In the genomic region with DNA sequence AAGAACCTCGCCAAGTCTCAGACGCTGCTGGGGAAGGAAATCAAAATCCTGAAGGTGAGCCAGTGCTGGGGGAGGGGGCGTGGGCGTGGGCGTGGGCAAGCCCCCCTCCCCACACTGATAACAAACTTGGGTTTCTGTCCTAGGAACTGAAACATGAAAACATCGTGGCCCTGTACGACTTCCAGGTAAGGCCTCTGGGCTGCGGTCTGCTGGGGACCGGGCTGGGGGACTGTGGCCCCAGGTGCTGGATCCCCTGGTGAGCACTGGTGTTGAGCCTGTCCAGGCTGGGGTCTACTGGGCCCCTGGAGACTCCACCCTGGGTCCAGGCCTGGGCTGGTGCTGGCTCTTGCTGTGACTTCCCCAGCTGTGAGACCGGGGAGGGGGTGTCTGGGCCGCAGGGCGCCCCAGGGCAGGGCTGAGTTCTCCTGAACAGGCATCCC, we compare ENCODE assay signal across 8 cellular contexts. TPM values are rescaled to one million over a fixed set of nuclear protein-coding genes. Genes with fewer than 3 reads are reported as not detected.
A peak's percentile ranks its signal among the peaks of the same experiment; 100 is the strongest.
DNase-seq lines count a peak whose midpoint lies in the region; ATAC-seq, FAIRE-seq and TF ChIP-seq lines count a peak whose summit lies in the region.

No MANE protein-coding gene starts in this region.

- H3K9me3 ChIP-seq in astrocyte (ENCODE audit: insufficient read depth, low read depth, low read length) (no peaks in the 10 kb centered on the region), lower lobe of right lung (no peaks in the 10 kb centered on the region), upper lobe of left lung (no peaks in the 10 kb centered on the region)

- H3K36me3 ChIP-seq in astrocyte (ENCODE audit: insufficient read depth, low read length), result no peaks in the 10 kb centered on the region
- peaks cover 29% of the 10 kb centered on the region for H3K36me3 ChIP-seq in lower lobe of right lung
- H3K36me3 ChIP-seq in upper lobe of left lung, result peaks cover 0 to 8% (median 0%) of the 10 kb centered on the region in 4 donors

- H3K4me2 ChIP-seq in astrocyte (ENCODE audit: low read length), result peak overlapping the region; percentile 100

- peak overlapping the region; percentile 87 for H3K4me3 Mint-ChIP-seq in astrocyte (ENCODE audit: unreplicated experiment)

- H3K27ac ChIP-seq in astrocyte (ENCODE audit: low read depth, low read length), result peak overlapping the region; percentile 91
- peak overlapping the region; percentile 95 for H3K27ac ChIP-seq in lower lobe of right lung
- peak overlapping the region; percentile 89 to 99 (median 96) for H3K27ac ChIP-seq in upper lobe of left lung

- TF ChIP-seq EP300 in upper lobe of left lung (IDR thresholded peaks at IDR 0.05), result no peak

- H3K4me3 ChIP-seq in astrocyte (ENCODE audit: insufficient read depth, low read depth, low read length) (peak overlapping the region; percentile 70), lower lobe of right lung (peak overlapping the region; percentile 75), upper lobe of left lung (peak overlapping the region; percentile 51 to 84 (median 69))

- H4K20me1 ChIP-seq in astrocyte (ENCODE audit: insufficient read depth, low read length), result peaks cover 40% of the 10 kb centered on the region

- H3K9ac ChIP-seq in astrocyte (ENCODE audit: low read length), result peak overlapping the region; percentile 90

- H3K27ac Mint-ChIP-seq in astrocyte (ENCODE audit: unreplicated experiment), result peak overlapping the region; percentile 81

- H3K4me1 ChIP-seq in astrocyte (ENCODE audit: insufficient read depth, low read length), result peaks cover 17% of the 10 kb centered on the region
- peaks cover 21% of the 10 kb centered on the region for H3K4me1 ChIP-seq in lower lobe of right lung
- H3K4me1 ChIP-seq in upper lobe of left lung, result peaks cover 22 to 39% (median 25%) of the 10 kb centered on the region in 4 donors

- peaks cover 38% of the 10 kb centered on the region for H3K79me2 ChIP-seq in astrocyte (ENCODE audit: insufficient read depth, low read length)

- no peak for TF ChIP-seq POLR2A in upper lobe of left lung (IDR thresholded peaks at IDR 0.05)

- WGBS in upper lobe of left lung, 2 donors, result 0% methylated on average over 6 to 9 of the region's 12 CpGs

- DNase-seq in astrocyte (ENCODE audit: low read depth), result no peak
- DNase-seq in lower lobe of right lung, result no peak
- DNase-seq in upper lobe of left lung, result no peak
- no peak for DNase-seq in DMS79 treated with DMSO at 0.1 percent for 48 hours (lab: John Stamatoyannopoulos, UW)
- no peak for DNase-seq in Ammon's horn (ENCODE audit: low spot score)
- no peak for DNase-seq in NCI-H2227 (lab: John Stamatoyannopoulos, UW; ENCODE audit: unreplicated experiment)

- H3K9me3 Mint-ChIP-seq in astrocyte (ENCODE audit: unreplicated experiment), result no peaks in the 10 kb centered on the region

- no peaks in the 10 kb centered on the region for H3K27me3 Mint-ChIP-seq in astrocyte (ENCODE audit: low read depth, unreplicated experiment)

- no peak for FAIRE-seq in astrocyte (lab: Jason Lieb, UNC)

- peaks cover 7% of the 10 kb centered on the region for H3K4me1 Mint-ChIP-seq in astrocyte (ENCODE audit: low read depth, unreplicated experiment)

- no peak for TF ChIP-seq CTCF in astrocyte (IDR thresholded peaks at IDR 0.05; ENCODE audit: insufficient read depth, low read depth, low read length)
- no peak for TF ChIP-seq CTCF in lower lobe of right lung (IDR thresholded peaks at IDR 0.05)
- no peak for TF ChIP-seq CTCF in upper lobe of left lung (IDR thresholded peaks at IDR 0.05)

- no peak overlapping the region for H2AFZ ChIP-seq in astrocyte (ENCODE audit: low read depth, low read length)

- H3K36me3 Mint-ChIP-seq in astrocyte (ENCODE audit: low read depth, unreplicated experiment), result peaks cover 2% of the 10 kb centered on the region

- ATAC-seq in GM19438 (IDR thresholded peaks at IDR 0.05; ENCODE audit: low read depth, unreplicated experiment), result peak; percentile 5
- ATAC-seq in HG03460 (IDR thresholded peaks at IDR 0.05; ENCODE audit: unreplicated experiment), result peak; percentile 2
- ATAC-seq in lower lobe of right lung, result no peak
- no peak for ATAC-seq in upper lobe of left lung (ENCODE audit: low FRiP score in 2 of 2)

- H3K27me3 ChIP-seq in astrocyte (ENCODE audit: insufficient read depth, low read length) (no peaks in the 10 kb centered on the region), lower lobe of right lung (ENCODE audit: low read depth) (no peaks in the 10 kb centered on the region), upper lobe of left lung (no peaks in the 10 kb centered on the region)

- intact Hi-C loops in lower lobe of right lung (cut with DNase I), result no loop called here

RNA-seq across cellular contexts. Expression of gene ULK1, which starts 1.2 kb away (rescaled TPM):
- 51.7 and 51.8 TPM in 2 replicates for total RNA-seq in astrocyte
- total RNA-seq in lower lobe of right lung, result 32.2 TPM
- 10 to 100 TPM in 5 of 6 donors, 1 to 10 TPM in 1; 6.8 to 93.2 (median 40.7) TPM for total RNA-seq in upper lobe of left lung

RNA-seq across cellular contexts. Expression of gene PUS1, which starts 33.4 kb away (rescaled TPM):
- 30.4 and 33.7 TPM in 2 replicates for total RNA-seq in astrocyte
- total RNA-seq in lower lobe of right lung, result 19.1 TPM
- 10 to 100 TPM; 11.3 to 30.7 (median 22.5) TPM for total RNA-seq in upper lobe of left lung

RNA-seq across cellular contexts. Expression of gene EP400, which starts 54.1 kb away (rescaled TPM):
- 37.8 and 39.8 TPM in 2 replicates for total RNA-seq in astrocyte
- total RNA-seq in lower lobe of right lung, result 46.2 TPM
- 10 to 100 TPM; 21.7 to 61.8 (median 40.4) TPM for total RNA-seq in upper lobe of left lung

Comparison
In these comparisons a context has a peak if more than half of its experiments do, and no peak if none do; other contexts are left out.
1. ATAC-seq: peak in GM19438 (single experiment) and HG03460 (single experiment); none in lower lobe of right lung (0 of 2) and upper lobe of left lung (0 of 2).
2. Peak in every context shown above with its lines, with median percentiles within 50 percentile points of each other: H3K27ac ChIP-seq and H3K4me3 ChIP-seq.